26 cellular contexts compared by ENCODE assay signal in the genomic region with DNA sequence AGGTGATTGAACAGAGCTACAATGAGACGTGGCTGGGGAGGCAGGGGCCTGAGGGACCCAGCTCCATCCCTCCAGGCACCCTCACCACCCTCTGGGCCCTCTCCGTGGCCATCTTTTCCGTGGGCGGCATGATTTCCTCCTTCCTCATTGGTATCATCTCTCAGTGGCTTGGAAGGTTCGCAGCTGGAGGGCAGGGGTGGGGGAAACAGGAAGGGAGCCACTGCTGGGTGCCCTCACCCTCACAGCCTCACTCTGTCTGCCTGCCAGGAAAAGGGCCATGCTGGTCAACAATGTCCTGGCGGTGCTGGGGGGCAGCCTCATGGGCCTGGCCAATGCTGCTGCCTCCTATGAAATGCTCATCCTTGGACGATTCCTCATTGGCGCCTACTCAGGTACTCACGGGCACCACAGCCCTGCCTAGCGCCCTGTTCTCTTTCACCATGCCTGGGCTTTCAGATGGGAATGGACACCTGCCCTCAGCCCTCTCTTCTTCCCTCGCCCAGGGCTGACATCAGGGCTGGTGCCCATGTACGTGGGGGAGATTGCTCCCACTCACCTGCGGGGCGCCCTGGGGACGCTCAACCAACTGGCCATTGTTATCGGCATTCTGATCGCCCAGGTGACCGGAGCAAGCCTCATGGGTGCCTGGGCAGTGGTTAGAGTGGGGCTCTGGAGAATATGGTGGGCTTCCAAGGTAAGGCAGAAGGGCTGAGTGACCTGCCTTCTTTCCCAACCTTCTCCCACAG. TPM values are rescaled to one million over a fixed set of nuclear protein-coding genes. Genes with fewer than 3 reads are reported as not detected.
DNase-seq lines count a peak whose midpoint lies in the region; ATAC-seq, FAIRE-seq and TF ChIP-seq lines count a peak whose summit lies in the region.
"Had no signal": no experiment of that assay in that cellular context is flagged by ENCODE, and none has a peak within 500 bp of the region (broad histone marks: within the 10 kb centered on the region; RNA-seq: fewer than 3 reads in every experiment).

No MANE protein-coding gene starts in this region.

- no peaks in the 10 kb centered on the region for H3K27me3 ChIP-seq in H9 (ENCODE audit: insufficient read depth, low read length)
- H3K27me3 ChIP-seq in gastroesophageal sphincter, result no peaks in the 10 kb centered on the region
- H3K27me3 ChIP-seq in gastrocnemius medialis, result no peaks in the 10 kb centered on the region
- H3K27me3 ChIP-seq: Peyer's patch had no signal

- H3K79me2 ChIP-seq in H9 (ENCODE audit: insufficient read depth, low read length), result no peaks in the 10 kb centered on the region

- no peak overlapping the region for H3K9ac ChIP-seq in H9 (ENCODE audit: extremely low read depth, insufficient read length, low read length)

- H3K9me3 Mint-ChIP-seq in H9, result no peaks in the 10 kb centered on the region
- H3K9me3 Mint-ChIP-seq: activated CD8-positive, alpha-beta T cell treated with anti-CD3 and anti-CD28 coated beads for 36 hours; activated naive CD4-positive, alpha-beta T cell treated with anti-CD3 and anti-CD28 coated beads for 36 hours; CD8-positive, alpha-beta T cell; mesothelial cell of epicardium had no signal

- H3K4me1 ChIP-seq in H9 (ENCODE audit: insufficient read depth, low read length), result peaks cover 4% of the 10 kb centered on the region; the same call in 1 of the 2 replicates
- peaks cover 0 to 82% (median 24%) of the 10 kb centered on the region in 3 donors for H3K4me1 ChIP-seq in gastroesophageal sphincter
- peaks cover 40 to 44% of the 10 kb centered on the region in 2 donors for H3K4me1 ChIP-seq in gastrocnemius medialis

- H4K20me1 ChIP-seq in H9 (ENCODE audit: control insufficient read depth, insufficient read depth, insufficient read length), result no peaks in the 10 kb centered on the region

- DNase-seq in CD1c-positive myeloid dendritic cell (ENCODE audit: extremely low spot score), result peak; percentile 63
- no peak for DNase-seq in H9
- peak in 1 of 2 donors; percentile 73 for DNase-seq in gastrocnemius medialis
- DNase-seq in GM19239 (ENCODE audit: insufficient read length, low spot score), result no peak
- DNase-seq: activated CD4-positive, CD25-positive, alpha-beta regulatory T cell; activated CD8-positive, alpha-beta T cell treated with anti-CD3 and anti-CD28 coated beads for 36 hours; activated T-cell treated with anti-CD3 and anti-CD28 coated beads, Interleukin-2, amount 50 U/mL, for 1 hour; CD8-positive, alpha-beta T cell; central memory CD4-positive, alpha-beta T cell; left colon; NCI-H1105 treated with DMSO at 0.1 percent for 48 hours; NCI-H2081 treated with DMSO at 0.1 percent for 48 hours; NCI-H446 treated with DMSO at 0.1 percent for 48 hours; Peyer's patch; retina; T-helper 9 cell had no signal

- WGBS in H9 (ENCODE audit: extremely low coverage, insufficient read length, low lambda C conversion rate), result no CpG with 5 or more reads among the region's 18 CpGs
- WGBS in gastroesophageal sphincter (ENCODE audit: low coverage in 1 of 2), 2 donors, result 85% methylated on average over 5 of the region's 18 CpGs; no CpG with 5 or more reads in 1 of the 2 donors

- no peaks in the 10 kb centered on the region for H3K79me1 ChIP-seq in H9 (ENCODE audit: insufficient read depth, low read depth, low read length, poor library complexity, severe bottlenecking)

- no peak overlapping the region for H3K27ac Mint-ChIP-seq in H9
- H3K27ac Mint-ChIP-seq: activated CD8-positive, alpha-beta T cell treated with anti-CD3 and anti-CD28 coated beads for 36 hours; activated naive CD4-positive, alpha-beta T cell treated with anti-CD3 and anti-CD28 coated beads for 36 hours; CD8-positive, alpha-beta T cell; mesothelial cell of epicardium had no signal

- H2AK5ac ChIP-seq in H9 (ENCODE audit: insufficient read length, low read length), result no peak overlapping the region

- H3K4me3 ChIP-seq in gastroesophageal sphincter (peak overlapping the region; percentile 53 to 86), gastrocnemius medialis (peak overlapping the region; percentile 70 to 80 (median 76))
- H3K4me3 ChIP-seq: SK-N-MC, thoracic aorta had no signal

- no peak for ATAC-seq in gastroesophageal sphincter
- ATAC-seq in gastrocnemius medialis, result no peak
- ATAC-seq in HG02571 (IDR thresholded peaks at IDR 0.05; ENCODE audit: unreplicated experiment), result no peak
- no peak for ATAC-seq in HG02885 (IDR thresholded peaks at IDR 0.05; ENCODE audit: poor library complexity, unreplicated experiment)
- ATAC-seq: activated CD8-positive, alpha-beta T cell treated with anti-CD3 and anti-CD28 coated beads for 36 hours; CD8-positive, alpha-beta T cell; HCT116; left colon had no signal

- intact Hi-C loops in gastrocnemius medialis (cut with DNase I; ENCODE audit: low total_unique reads), result loop anchor here (5.0 kb wide), 1 partner anchor 869 kb away; the partner anchor contains the start of gene PER1

- H3K4me2 ChIP-seq in H9 (ENCODE audit: insufficient read depth, insufficient read length, low read length), result no peak overlapping the region

- FAIRE-seq in GM19239 (lab: Jason Lieb, UNC), result no peak
- FAIRE-seq: GM12891 had no signal

- H2BK20ac ChIP-seq in H9 (ENCODE audit: low read depth, low read length, poor library complexity, severe bottlenecking), result no peak overlapping the region

- no peak overlapping the region for H2BK5ac ChIP-seq in H9 (ENCODE audit: insufficient read length, low read length)

- H3K27ac ChIP-seq in H9 (ENCODE audit: insufficient read length, low read depth, low read length) (no peak overlapping the region), gastroesophageal sphincter (peak overlapping the region; percentile 81 to 98 (median 96)), gastrocnemius medialis (peak overlapping the region; percentile 95 to 100 (median 98))
- H3K27ac ChIP-seq: neutrophil, SK-N-MC, thoracic aorta had no signal

- peak overlapping the region; percentile 25 to 92; a peak in 3 of 5 replicates for H3K4me3 Mint-ChIP-seq in H9
- H3K4me3 Mint-ChIP-seq: activated CD8-positive, alpha-beta T cell treated with anti-CD3 and anti-CD28 coated beads for 36 hours had no signal

- H3K36me3 ChIP-seq in gastroesophageal sphincter, result peaks cover 0 to 45% of the 10 kb centered on the region in 2 donors
- H3K36me3 ChIP-seq in gastrocnemius medialis, result peaks cover 0 to 28% of the 10 kb centered on the region in 2 donors
- H3K36me3 ChIP-seq: neutrophil, Peyer's patch, thoracic aorta had no signal

- H2BK15ac ChIP-seq in H9 (ENCODE audit: low read depth, low read length), result no peak overlapping the region

- no peak overlapping the region for H3T11ph ChIP-seq in H9 (ENCODE audit: low read length)

- no peak overlapping the region for H3K56ac ChIP-seq in H9 (ENCODE audit: insufficient read length, low read depth, low read length)

- H3K18ac ChIP-seq in H9 (ENCODE audit: insufficient read length, low read depth, low read length), result no peak overlapping the region

- peaks cover 2 to 25% (median 11%) of the 10 kb centered on the region in 3 experiments; a peak in 5 of 7 replicates for H3K36me3 Mint-ChIP-seq in H9 (ENCODE audit: insufficient read depth in 1 of 3, low read depth in 3 of 3)
- H3K36me3 Mint-ChIP-seq: CD8-positive, alpha-beta T cell; mesothelial cell of epicardium had no signal

- no peak overlapping the region for H3K4ac ChIP-seq in H9 (ENCODE audit: low read depth, low read length)

- TF ChIP-seq CTCF in H9 (conservative IDR thresholded peaks at IDR 0.05) (no peak), gastroesophageal sphincter (IDR thresholded peaks at IDR 0.05) (no peak), gastrocnemius medialis (IDR thresholded peaks at IDR 0.05 in 4 of 5, conservative IDR thresholded peaks at IDR 0.05 in 1 of 5) (no peak)

- H4K91ac ChIP-seq in H9 (ENCODE audit: insufficient read length, low read depth, low read length), result no peak overlapping the region

- no peak overlapping the region for H2BK120ac ChIP-seq in H9 (ENCODE audit: low read depth, low read length, poor library complexity, severe bottlenecking)

- TF ChIP-seq POLR2A in gastroesophageal sphincter (IDR thresholded peaks at IDR 0.05) (no peak), gastrocnemius medialis (IDR thresholded peaks at IDR 0.05) (no peak)

- peaks cover 16 to 23% of the 10 kb centered on the region in 2 experiments for H3K4me1 Mint-ChIP-seq in H9

- H4K8ac ChIP-seq in H9 (replicated peaks; ENCODE audit: insufficient read length, low read depth, low read length), result no peak overlapping the region

- no peak overlapping the region for H4K5ac ChIP-seq in H9 (ENCODE audit: insufficient read length, low read depth, low read length)

- H3K14ac ChIP-seq in H9 (ENCODE audit: insufficient read depth, low read length), result no peak overlapping the region; the same call in 1 of the 2 replicates

- in situ Hi-C loops in gastrocnemius medialis (cut with MboI; ENCODE audit: low sequenced_read_pairs in 4 of 4), result no loop called here

- H3K23me2 ChIP-seq in H9 (ENCODE audit: insufficient read length, low read depth, low read length, poor library complexity, severe bottlenecking), result peaks cover 12% of the 10 kb centered on the region

- H3K27me3 Mint-ChIP-seq in H9 (ENCODE audit: low read depth), result peaks cover 13% of the 10 kb centered on the region

- TF ChIP-seq EP300 in gastroesophageal sphincter (IDR thresholded peaks at IDR 0.05), result no peak

- H2BK12ac ChIP-seq in H9 (ENCODE audit: insufficient read length, low read depth, low read length), result no peak overlapping the region

- H3K9me3 ChIP-seq in H9 (ENCODE audit: control insufficient read depth, low read depth, low read length) (no peaks in the 10 kb centered on the region), gastroesophageal sphincter (no peaks in the 10 kb centered on the region), gastrocnemius medialis (no peaks in the 10 kb centered on the region)
- H3K9me3 ChIP-seq: neutrophil, Peyer's patch, thoracic aorta had no signal

- H2AFZ ChIP-seq in H9 (ENCODE audit: low read length), result no peak overlapping the region

- no peak overlapping the region for H3K23ac ChIP-seq in H9 (ENCODE audit: insufficient read length, low read depth, low read length)

RNA-seq across cellular contexts. Expression of gene SLC2A4, which starts 2.1 kb away (rescaled TPM):
- total RNA-seq in H9 (2021) (4.4 and 4.7 TPM in 2 replicates), gastroesophageal sphincter (100 to 1,000 TPM in 3 of 4 donors, 10 to 100 TPM in 1; 71.8 to 200 (median 149) TPM), gastrocnemius medialis (100 to 1,000 TPM; 148 to 310 (median 227) TPM)
- total RNA-seq: CD8-positive, alpha-beta T cell had no signal

RNA-seq across cellular contexts. Expression of gene YBX2, which starts 10.8 kb away (rescaled TPM):
- total RNA-seq in H9 (2021), result 24.0 and 26.0 TPM in 2 replicates
- total RNA-seq in gastroesophageal sphincter, result 1 to 10 TPM; 3.3 to 6.5 (median 5.3) TPM
- total RNA-seq in gastrocnemius medialis, result 1 to 10 TPM in 1 of 4 donors, under 1 TPM in 2, not detected in 1; 0.42 to 2.2 (median 0.46) TPM
- total RNA-seq: CD8-positive, alpha-beta T cell; thoracic aorta had no signal

RNA-seq across cellular contexts. Expression of gene CLDN7, which starts 21.4 kb away (rescaled TPM):
- total RNA-seq in H9 (2021) (174 and 177 TPM in 2 replicates), gastroesophageal sphincter (10 to 100 TPM in 1 of 4 donors, 1 to 10 TPM in 2, not detected in 1; 1.4 to 16.9 (median 4.7) TPM), gastrocnemius medialis (1 to 10 TPM in 1 of 4 donors, under 1 TPM in 1, not detected in 2; 0.46 to 5.1 TPM)

RNA-seq across cellular contexts. Expression of gene EIF5A, which starts 23.8 kb away (rescaled TPM):
- total RNA-seq in H9 (2021) (978 and 1,015 TPM in 2 replicates), gastroesophageal sphincter (100 to 1,000 TPM; 145 to 233 (median 183) TPM), gastrocnemius medialis (100 to 1,000 TPM; 115 to 384 (median 273) TPM)

RNA-seq across cellular contexts. Expression of gene GPS2, which starts 31.5 kb away (rescaled TPM):
- total RNA-seq in H9 (2021) (62.6 and 62.7 TPM in 2 replicates), gastroesophageal sphincter (100 to 1,000 TPM in 1 of 4 donors, 10 to 100 TPM in 3; 66.9 to 104 (median 82.5) TPM), gastrocnemius medialis (100 to 1,000 TPM; 135 to 240 (median 169) TPM)

Comparison
In these comparisons a context has a peak if more than half of its experiments do, and no peak if none do; other contexts are left out.
1. RNA of gene SLC2A4, which starts 2.1 kb away (total RNA-seq): 148 to 310 TPM in gastrocnemius medialis and 71.8 to 200 TPM in gastroesophageal sphincter; 4.4 to 4.7 TPM in H9; every median in the first group is over 10 times any median in the second.